ENCODE assay signal across 33 cellular contexts in the genomic region with DNA sequence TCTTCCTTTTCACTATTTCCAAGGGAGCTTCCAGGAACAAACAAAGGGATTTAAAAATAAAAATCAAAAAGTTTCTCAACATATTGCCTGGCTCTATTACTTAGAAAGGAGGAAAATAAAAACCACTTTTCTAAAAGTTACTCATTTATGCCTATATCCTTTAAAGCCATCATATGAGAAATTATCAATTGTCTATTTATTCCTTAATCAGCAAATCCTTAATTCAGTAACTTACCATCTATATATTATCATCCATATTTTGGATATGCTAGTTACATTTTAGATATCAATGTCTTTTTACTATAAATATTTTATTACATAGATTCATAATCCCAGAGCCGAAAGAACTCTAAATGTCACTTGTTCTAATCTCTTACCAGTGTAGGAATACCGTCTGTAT.
"Had no signal": no experiment of that assay in that cellular context is flagged by ENCODE, and none has a peak within 500 bp of the region (broad histone marks: within the 10 kb centered on the region; RNA-seq: fewer than 3 reads in every experiment).

No MANE protein-coding gene starts in this region.

- H3K36me3 ChIP-seq: adrenal gland, brain microvascular endothelial cell, breast epithelium had no signal

- H3K9me3 ChIP-seq: adrenal gland, body of pancreas, breast epithelium had no signal

- FAIRE-seq: astrocyte, TTC549 had no signal

- H3K27me3 ChIP-seq: adrenal gland, body of pancreas, brain microvascular endothelial cell, breast epithelium had no signal

- H3K4me3 ChIP-seq: adrenal gland, body of pancreas, breast epithelium had no signal

- DNase-seq: activated B cell treated with CpG ODN at 0.5 μM for 24 hours; activated CD4-positive, alpha-beta memory T cell treated with anti-CD3 and anti-CD28 coated beads for 36 hours; activated CD4-positive, alpha-beta T cell treated with anti-CD3 and anti-CD28 coated beads for 4 hours; activated CD4-positive, alpha-beta T cell treated with anti-CD3 and anti-CD28 coated beads, Interleukin-2, amount 10 ng/mL, durations not matched to agents 24 days and 14 days; activated CD4-positive, alpha-beta T cell treated with anti-CD3 and anti-CD28 coated beads, Interleukin-2, amount 50 U/mL, for 1 hour; activated CD4-positive, alpha-beta T cell treated with anti-CD3 and anti-CD28 coated beads, Interleukin-2, amount 50 U/mL, for 4 hours; activated CD4-positive, CD25-positive, alpha-beta regulatory T cell treated with anti-CD3 and anti-CD28 coated beads, Interleukin-2, amount 50 U/mL, for 72 hours; activated CD8-positive, alpha-beta memory T cell treated with anti-CD3 and anti-CD28 coated beads, Interleukin-2, amount 50 U/mL, for 4 hours; activated CD8-positive, alpha-beta T cell treated with anti-CD3 and anti-CD28 coated beads for 36 hours; activated effector memory CD4-positive, alpha-beta T cell treated with anti-CD3 and anti-CD28 coated beads, Interleukin-2, amount 50 U/mL, for 16 hours; activated gamma-delta T cell treated with Interleukin-2 at 50 U/mL for 16 hours; activated naive CD4-positive, alpha-beta T cell; activated naive CD4-positive, alpha-beta T cell treated with anti-CD3 and anti-CD28 coated beads for 36 hours; activated naive CD4-positive, alpha-beta T cell treated with anti-CD3 and anti-CD28 coated beads, Interleukin-2, amount 50 U/mL, for 16 hours; activated naive CD8-positive, alpha-beta T cell treated with anti-CD3 and anti-CD28 coated beads for 36 hours; activated T-cell treated with anti-CD3 and anti-CD28 coated beads for 4 hours; activated T-cell treated with anti-CD3 and anti-CD28 coated beads, Interleukin-2, amount 50 U/mL, for 1 hour; activated T-cell treated with anti-CD3 and anti-CD28 coated beads, Interleukin-2, amount 50 U/mL, for 4 hours; activated T-cell treated with anti-CD3 and anti-CD28 coated beads, Interleukin-2, amount 50 U/mL, for 72 hours; adrenal gland; amniotic stem cell; aorta; body of pancreas; brain microvascular endothelial cell; central memory CD4-positive, alpha-beta T cell; T-helper 2 cell; T-helper 9 cell had no signal

- H3K4me1 ChIP-seq: adrenal gland, body of pancreas, breast epithelium had no signal

- ATAC-seq: activated CD8-positive, alpha-beta T cell treated with anti-CD3 and anti-CD28 coated beads for 36 hours; activated naive CD4-positive, alpha-beta T cell treated with anti-CD3 and anti-CD28 coated beads, Interleukin-2, amount 50 U/mL, for 72 hours; activated T-cell treated with anti-CD3 and anti-CD28 coated beads, Interleukin-2, amount 50 U/mL, for 4 hours; activated T-cell treated with anti-CD3 and anti-CD28 coated beads, Interleukin-2, amount 50 U/mL, for 72 hours; activated T-helper 17 cell treated with anti-CD3 and anti-CD28 coated beads, Interleukin-2, amount 50 U/mL, for 72 hours; body of pancreas had no signal

- H3K27ac ChIP-seq: adrenal gland, body of pancreas, brain microvascular endothelial cell, breast epithelium, VCaP had no signal
